In genomic region chr13:95258619-95259194, GRCh38 we compare ENCODE assay signal across 14 cellular contexts.
A peak's percentile ranks its signal among the peaks of the same experiment; 100 is the strongest.
DNase-seq lines count a peak whose midpoint lies in the region; ATAC-seq and TF ChIP-seq lines count a peak whose summit lies in the region.
"Had no signal": no experiment of that assay in that cellular context is flagged by ENCODE, and none has a peak within 500 bp of the region (broad histone marks: within the 10 kb centered on the region; RNA-seq: fewer than 3 reads in every experiment).

No MANE protein-coding gene starts in this region.

- in situ Hi-C loops in KBM-7 (cut with MboI; ENCODE audit: low pct_unique_long_range_greater_than_20kb, low sequenced_read_pairs) = no loop called here

- peak overlapping the region; percentile 44 to 97 (median 48) for H3K27ac Mint-ChIP-seq in nephron
- H3K27ac Mint-ChIP-seq: activated CD8-positive, alpha-beta memory T cell treated with anti-CD3 and anti-CD28 coated beads, Interleukin-2, amount 10 ng/mL, durations not matched to agents 7 days and 5 days; activated naive CD8-positive, alpha-beta T cell treated with anti-CD3 and anti-CD28 coated beads for 36 hours had no signal

- H3K9me3 Mint-ChIP-seq in nephron = peaks cover 7% of the 10 kb centered on the region
- H3K9me3 Mint-ChIP-seq: activated naive CD8-positive, alpha-beta T cell treated with anti-CD3 and anti-CD28 coated beads for 36 hours had no signal

- peak overlapping the region in 2 of 3 experiments; percentile 35 to 51 for H3K4me3 Mint-ChIP-seq in nephron
- H3K4me3 Mint-ChIP-seq: activated CD8-positive, alpha-beta memory T cell treated with anti-CD3 and anti-CD28 coated beads, Interleukin-2, amount 10 ng/mL, durations not matched to agents 7 days and 5 days; activated naive CD8-positive, alpha-beta T cell treated with anti-CD3 and anti-CD28 coated beads for 36 hours had no signal

- H3K36me3 Mint-ChIP-seq in nephron (ENCODE audit: low read depth) = peaks cover 19% of the 10 kb centered on the region

- H3K27me3 Mint-ChIP-seq in nephron (ENCODE audit: low read depth) = peaks cover 4% of the 10 kb centered on the region
- H3K27me3 Mint-ChIP-seq: activated CD8-positive, alpha-beta memory T cell treated with anti-CD3 and anti-CD28 coated beads, Interleukin-2, amount 10 ng/mL, durations not matched to agents 7 days and 5 days; activated naive CD8-positive, alpha-beta T cell treated with anti-CD3 and anti-CD28 coated beads for 36 hours had no signal

- DNase-seq in KBM-7 = no peak
- DNase-seq in NCI-H526 (lab: John Stamatoyannopoulos, UW) = no peak
- DNase-seq in NCI-H748 (lab: John Stamatoyannopoulos, UW; ENCODE audit: unreplicated experiment) = no peak
- no peak for DNase-seq in superior temporal gyrus (ENCODE audit: extremely low spot score)
- DNase-seq: activated CD8-positive, alpha-beta memory T cell treated with anti-CD3 and anti-CD28 coated beads, Interleukin-2, amount 10 ng/mL, durations not matched to agents 7 days and 5 days; activated naive CD8-positive, alpha-beta T cell treated with anti-CD3 and anti-CD28 coated beads for 36 hours; NCI-H524 treated with DMSO at 0.1 percent for 48 hours; retina; Right ventricle myocardium superior; stimulated activated CD4-positive, alpha-beta T cell treated with anti-CD3 and anti-CD28 coated beads, Interleukin-4, amount 100 ng/mL, for 4 hours had no signal

- peak; percentile 61 for ATAC-seq in GM19025 (IDR thresholded peaks at IDR 0.05; ENCODE audit: low read depth, unreplicated experiment)
- ATAC-seq in HG02588 (IDR thresholded peaks at IDR 0.05; ENCODE audit: unreplicated experiment) = peak; percentile 40
- ATAC-seq in HG03460 (IDR thresholded peaks at IDR 0.05; ENCODE audit: unreplicated experiment) = peak; percentile 66
- ATAC-seq: activated CD8-positive, alpha-beta memory T cell treated with anti-CD3 and anti-CD28 coated beads, Interleukin-2, amount 10 ng/mL, durations not matched to agents 7 days and 5 days had no signal

- H3K4me1 Mint-ChIP-seq in nephron = no peaks in the 10 kb centered on the region

- TF ChIP-seq CTCF in nephron (IDR thresholded peaks at IDR 0.05; ENCODE audit: unreplicated experiment in 3 of 3) = no peak
